In genomic region chr1:31701137-31701736, GRCh38 we compare ENCODE assay signal across 8 cellular contexts. TPM values are rescaled to one million over a fixed set of nuclear protein-coding genes. Genes with fewer than 3 reads are reported as not detected.
DNase-seq lines count a peak whose midpoint lies in the region; ATAC-seq, FAIRE-seq and TF ChIP-seq lines count a peak whose summit lies in the region.

No MANE protein-coding gene starts in this region.

- no peak for TF ChIP-seq CTCF in K562 (IDR thresholded peaks at IDR 0.05 in 2 of 3, conservative IDR thresholded peaks at IDR 0.05 in 1 of 3; ENCODE audit: insufficient read depth in 2 of 3, low read depth in 1 of 3, low read length in 3 of 3)

- TF ChIP-seq POLR2A in K562 (conservative IDR thresholded peaks at IDR 0.05): no peak

- peak; percentile 11 for DNase-seq in SIG-M5 treated with dmso at 0.1 percent for 504 hours (lab: John Stamatoyannopoulos, UW; ENCODE audit: unreplicated experiment)
- no peak for DNase-seq in SIG-M5 (lab: John Stamatoyannopoulos, UW)
- DNase-seq in NCI-H2227 treated with DMSO at 0.1 percent for 48 hours (lab: John Stamatoyannopoulos, UW): peak; percentile 34
- peak; percentile 80 to 84 (median 83) for DNase-seq in K562 (ENCODE audit: extremely low read depth in 1 of 4, low spot score in 3 of 4)
- DNase-seq in immature natural killer cell: peak in 1 of 3 donors; percentile 21
- peak; percentile 97 for DNase-seq in smooth muscle cell of the brain vasculature (ENCODE audit: low read depth, low spot score)

- TF ChIP-seq RAD21 in K562 (CRISPR knock-in tag; conservative IDR thresholded peaks at IDR 0.05 in 1 of 2, IDR thresholded peaks at IDR 0.05 in 1 of 2): no peak

- no peaks in the 10 kb centered on the region for H4K20me1 ChIP-seq in K562 (replicated peaks; ENCODE audit: control insufficient read depth, insufficient read depth, low read length)

- FAIRE-seq in K562 (lab: Jason Lieb, UNC): peak; percentile 93

- no peak for TF ChIP-seq EP300 in K562 (IDR thresholded peaks at IDR 0.05; ENCODE audit: low read length)

- no peak overlapping the region for H3K4me3 ChIP-seq in K562

- in situ Hi-C loops in K562 (cut with MboI): no loop called here

- no peak overlapping the region for H2AFZ ChIP-seq in K562 (ENCODE audit: low read depth, low read length)

- H3K79me2 ChIP-seq in K562 (ENCODE audit: control insufficient read depth, insufficient read depth, low read length): no peaks in the 10 kb centered on the region

- WGBS in K562 (ENCODE audit: insufficient coverage, low coverage, missing lambda C conversion rate): 6% methylated on average over 10 of the region's 10 CpGs

- peaks cover 8 to 20% (median 11%) of the 10 kb centered on the region in 3 donors for H3K27me3 Mint-ChIP-seq in immature natural killer cell (ENCODE audit: low read depth in 3 of 3)

- no peak overlapping the region for H3K4me2 ChIP-seq in K562 (ENCODE audit: insufficient read depth, low read length)

- no peaks in the 10 kb centered on the region for H3K36me3 ChIP-seq in K562 (ENCODE audit: control insufficient read depth, insufficient read depth, low read length)

- intact Hi-C loops in K562 (cut with micrococcal nuclease): no loop called here

- BruUV-seq in K562 (replicated peaks; lab: Mats Ljungman, UMichigan): no TSS peak

- H3K9me1 ChIP-seq in K562 (ENCODE audit: control insufficient read depth, insufficient read depth, low read length): no peaks in the 10 kb centered on the region

- ATAC-seq in K562: peak; percentile 45
- ATAC-seq in GM19351 (IDR thresholded peaks at IDR 0.05; ENCODE audit: unreplicated experiment): no peak
- ATAC-seq in GM18907 (IDR thresholded peaks at IDR 0.05; ENCODE audit: unreplicated experiment): no peak

- no peaks in the 10 kb centered on the region for H3K36me3 Mint-ChIP-seq in immature natural killer cell

- H3K4me3 Mint-ChIP-seq in immature natural killer cell: peak overlapping the region in 2 of 5 donors; percentile 1 to 41

- POLR2A ChIA-PET in K562 (lab: Yijun Ruan, JAX): interaction anchor here (0.6 to 1.7 kb wide), 4 partner anchors 9 to 57 kb away, joined by 3 to 8 read pairs (median 4); no protein-coding TSS in a partner anchor

- H3K9ac ChIP-seq in K562 (ENCODE audit: insufficient read depth in 1 of 2, low read depth in 2 of 2, low read length in 2 of 2): peak overlapping the region in 1 of 2 experiments; percentile 66; a peak in 1 of 4 replicates

- H3K27ac Mint-ChIP-seq in immature natural killer cell: peak overlapping the region; percentile 7 to 85 (median 47)

- H3K27me3 ChIP-seq in K562 (ENCODE audit: control insufficient read depth in 2 of 2, insufficient read depth in 2 of 2, low read length in 2 of 2): peaks cover 8 to 69% of the 10 kb centered on the region in 2 experiments

- no peak overlapping the region for H3K27ac ChIP-seq in K562 (ENCODE audit: extremely low read depth, low read depth, low read length)

- no peaks in the 10 kb centered on the region for H3K9me3 ChIP-seq in K562 (replicated peaks; ENCODE audit: control insufficient read depth, insufficient read depth, low read depth, low read length)

- peaks cover 14 to 35% of the 10 kb centered on the region in 2 experiments for H3K4me1 ChIP-seq in K562 (replicated peaks in 1 of 2; ENCODE audit: control insufficient read depth in 2 of 2, insufficient read depth in 2 of 2, low read length in 2 of 2)

- H3K4me1 Mint-ChIP-seq in immature natural killer cell: peaks cover 49 to 60% of the 10 kb centered on the region in 2 donors

- CTCF ChIA-PET in K562 (lab: Yijun Ruan, JAX; ENCODE audit: low intra/inter-chr PET ratio): no interaction called here

- H3K9me3 Mint-ChIP-seq in immature natural killer cell: no peaks in the 10 kb centered on the region

TF ChIP-seq in K562, 482 proteins besides CTCF, POLR2A, EP300 and RAD21 (continues in another document):
- TF ChIP-seq U2AF2 (optimal IDR thresholded peaks at IDR 0.05; ENCODE audit: low read depth, low read length): no peak
- TF ChIP-seq ZNF41 (CRISPR knock-in tag; conservative IDR thresholded peaks at IDR 0.05): no peak

RNA-seq across cellular contexts. Expression of gene COL16A1, which starts 2.6 kb away (rescaled TPM):
- 0.44 TPM in 1 of 2 replicates, not detected in the other for total RNA-seq in K562 (2011; cell fraction: chromatin; rRNA removed; ENCODE audit: low replicate concordance)
- 0.13 and 0.17 TPM in 2 replicates for total RNA-seq in K562 (2011; cell fraction: nucleolus; rRNA removed)
- not detected in 2 replicates for total RNA-seq in K562 (2011; cell fraction: nucleoplasm; rRNA removed)
- total RNA-seq in K562 (2014; rRNA removed): 0.04 TPM in 1 of 2 replicates, not detected in the other
- not detected in 2 replicates for total RNA-seq in K562 (2014; rRNA removed; fragmentation: Illumina TruSeq; extraction: Trizol)
- 0.08 TPM in 1 of 2 replicates, not detected in the other for total RNA-seq in K562 (2015; rRNA removed; fragmentation: Illumina TruSeq; extraction: Trizol)
- total RNA-seq in K562 (2021): 0.54 and 0.60 TPM in 2 replicates
- 0.11 TPM in 1 of 2 replicates, not detected in the other for polyA plus RNA-seq in K562 (2011; rRNA removed)
- not detected in 2 replicates for polyA plus RNA-seq in K562 (2011; cell fraction: cytosol; rRNA removed)
- polyA plus RNA-seq in K562 (2011; cell fraction: nucleus; rRNA removed): 0.31 and 0.36 TPM in 2 replicates
- 0.37 TPM in 1 of 2 replicates, not detected in the other for polyA plus RNA-seq in K562 (2012)
- not detected in 2 replicates for polyA plus RNA-seq in K562 (2014; fragmentation: Illumina TruSeq; extraction: Trizol)
- polyA plus RNA-seq in K562 (2014; fragmentation: Nextera tagmentation; extraction: Ambion mirVana): not detected
- polyA plus RNA-seq in K562 (2014; rRNA removed): 0.11 TPM in 1 of 2 replicates, not detected in the other
- polyA minus RNA-seq in K562 (2011; rRNA and poly(A)+ RNA removed): not detected in 2 replicates
- not detected in 2 replicates for polyA minus RNA-seq in K562 (2011; cell fraction: cytosol; rRNA and poly(A)+ RNA removed)
- not detected in 2 replicates for polyA minus RNA-seq in K562 (2011; cell fraction: nucleus; rRNA and poly(A)+ RNA removed)
- not detected for polyA plus RNA-seq in immature natural killer cell

RNA-seq across cellular contexts. Expression of gene PEF1, which starts 56.6 kb away (rescaled TPM):
- 15.8 and 31.8 TPM in 2 replicates for total RNA-seq in K562 (2011; cell fraction: chromatin; rRNA removed; ENCODE audit: low replicate concordance)
- total RNA-seq in K562 (2011; cell fraction: nucleolus; rRNA removed): 33.0 and 33.2 TPM in 2 replicates
- 32.8 and 35.6 TPM in 2 replicates for total RNA-seq in K562 (2011; cell fraction: nucleoplasm; rRNA removed)
- 76.6 and 87.6 TPM in 2 replicates for total RNA-seq in K562 (2014; rRNA removed)
- total RNA-seq in K562 (2014; rRNA removed; fragmentation: Illumina TruSeq; extraction: Trizol): 39.4 and 46.0 TPM in 2 replicates
- total RNA-seq in K562 (2015; rRNA removed; fragmentation: Illumina TruSeq; extraction: Trizol): 48.8 and 49.1 TPM in 2 replicates
- total RNA-seq in K562 (2021): 61.0 and 61.9 TPM in 2 replicates
- polyA plus RNA-seq in K562 (2011; rRNA removed): 73.7 and 104 TPM in 2 replicates
- 124 and 143 TPM in 2 replicates for polyA plus RNA-seq in K562 (2011; cell fraction: cytosol; rRNA removed)
- polyA plus RNA-seq in K562 (2011; cell fraction: nucleus; rRNA removed): 54.6 and 59.0 TPM in 2 replicates
- polyA plus RNA-seq in K562 (2012): 51.6 and 78.2 TPM in 2 replicates
- polyA plus RNA-seq in K562 (2014; fragmentation: Illumina TruSeq; extraction: Trizol): 95.5 and 97.8 TPM in 2 replicates
- 10 to 100 TPM; 26.3 to 33.0 TPM for polyA plus RNA-seq in K562 (2014; fragmentation: Nextera tagmentation; extraction: Ambion mirVana)
- 78.2 and 82.5 TPM in 2 replicates for polyA plus RNA-seq in K562 (2014; rRNA removed)
- 64.1 and 71.1 TPM in 2 replicates for polyA minus RNA-seq in K562 (2011; rRNA and poly(A)+ RNA removed)
- 46.2 and 46.7 TPM in 2 replicates for polyA minus RNA-seq in K562 (2011; cell fraction: cytosol; rRNA and poly(A)+ RNA removed)
- 14.0 and 23.8 TPM in 2 replicates for polyA minus RNA-seq in K562 (2011; cell fraction: nucleus; rRNA and poly(A)+ RNA removed)
- 100 to 1,000 TPM; 108 to 224 (median 119) TPM for polyA plus RNA-seq in immature natural killer cell
